Comparison of ENCODE assay signal across 1 cellular context in genomic region chr18:3481696-3482210, GRCh38.
TF ChIP-seq lines count a peak whose summit lies in the region.

No MANE protein-coding gene starts in this region.

TF ChIP-seq in A549, 52 proteins besides CTCF, POLR2A, EP300 and RAD21 (continued from another document):
- no peak for TF ChIP-seq REST (IDR thresholded peaks at IDR 0.05)
- no peak for TF ChIP-seq ZSCAN20 (CRISPR knock-in tag; IDR thresholded peaks at IDR 0.05)
- TF ChIP-seq HOXB5 (CRISPR knock-in tag; IDR thresholded peaks at IDR 0.05): no peak
- TF ChIP-seq GATA3 (IDR thresholded peaks at IDR 0.05; ENCODE audit: borderline replicate concordance): no peak
- no peak for TF ChIP-seq NPAS2 (CRISPR knock-in tag; IDR thresholded peaks at IDR 0.05; ENCODE audit: borderline replicate concordance)
- no peak for TF ChIP-seq HMGXB4 (CRISPR knock-in tag; IDR thresholded peaks at IDR 0.05; ENCODE audit: borderline replicate concordance)
- no peak for TF ChIP-seq CHD4 (IDR thresholded peaks at IDR 0.05; ENCODE audit: borderline replicate concordance)
- no peak for TF ChIP-seq TFCP2L1 (CRISPR knock-in tag; IDR thresholded peaks at IDR 0.05)
